In genomic region chr10:4587466-4587865, GRCh38 we compare ENCODE assay signal across 1 cellular context.
TF ChIP-seq lines count a peak whose summit lies in the region.

No MANE protein-coding gene starts in this region.

TF ChIP-seq in SK-N-SH treated with all-trans-retinoic acid at 6 μM for 48 hours, 23 proteins besides CTCF, POLR2A, EP300 and RAD21 (continued from another document):
- TF ChIP-seq GLIS3 (CRISPR knock-in tag; IDR thresholded peaks at IDR 0.05) (no peak), BACH2 (CRISPR knock-in tag; IDR thresholded peaks at IDR 0.05; ENCODE audit: borderline replicate concordance) (no peak)
